8 cellular contexts compared by ENCODE assay signal in the genomic region with DNA sequence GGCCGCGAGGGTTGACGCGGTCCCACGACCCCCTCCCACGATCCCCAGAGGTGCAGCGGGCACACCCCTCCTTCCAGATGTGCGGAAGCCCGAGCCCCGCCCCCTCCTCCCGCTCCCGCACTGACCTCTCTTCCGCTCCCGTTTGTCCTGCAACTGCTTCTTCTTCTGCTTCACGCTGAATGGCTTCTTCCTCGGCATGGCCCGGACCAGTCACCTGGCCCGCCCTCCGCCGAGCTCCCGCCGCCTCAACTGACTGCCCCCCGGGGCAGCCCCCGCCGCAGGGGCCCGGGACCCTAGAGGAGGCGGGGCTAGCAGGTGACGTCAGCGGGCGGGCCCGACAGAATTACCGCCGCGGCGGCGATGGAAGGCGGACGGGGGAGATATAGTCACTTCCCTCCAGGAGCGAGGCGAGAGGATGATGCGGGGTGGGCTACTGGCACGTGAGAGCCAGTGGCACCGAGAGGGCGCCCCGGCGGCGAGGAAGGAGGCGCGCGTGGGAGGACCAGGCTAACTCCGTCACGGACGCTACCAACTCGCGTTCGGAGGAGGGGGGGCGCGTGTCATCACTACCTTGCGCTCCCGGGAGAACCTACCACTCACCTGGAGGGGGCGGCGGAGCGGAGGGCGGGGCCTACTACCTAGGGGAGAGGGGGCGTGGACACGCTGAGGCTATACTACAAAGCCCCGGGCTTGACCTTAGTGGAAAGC. TPM values are rescaled to one million over a fixed set of nuclear protein-coding genes. Genes with fewer than 3 reads are reported as not detected.
A peak's percentile ranks its signal among the peaks of the same experiment; 100 is the strongest.
DNase-seq lines count a peak whose midpoint lies in the region; ATAC-seq, FAIRE-seq and TF ChIP-seq lines count a peak whose summit lies in the region.

TSS of gene GNL1 (minus strand) at position 484 of the 708 bp plus-strand sequence. CDS start at position 198, 286 bp downstream.

- H3K4me3 Mint-ChIP-seq in Calu3 (ENCODE audit: low read depth, unreplicated experiment): peak within 1 kb of the TSS; percentile 91

- H3K27ac ChIP-seq in OCI-LY7 (ENCODE audit: low read depth, low read length, poor library complexity, severe bottlenecking) (peak within 1 kb of the TSS; percentile 89), endothelial cell of umbilical vein (ENCODE audit: insufficient read depth, low read depth, low read length) (peak within 1 kb of the TSS; percentile 84)

- TF ChIP-seq POLR2A in endothelial cell of umbilical vein (IDR thresholded peaks at IDR 0.05; ENCODE audit: low read depth, low read length): no peak

- H3K9me3 ChIP-seq in OCI-LY7 (ENCODE audit: low read length): no peaks in the 10 kb centered on the region
- no peaks in the 10 kb centered on the region for H3K9me3 ChIP-seq in endothelial cell of umbilical vein (replicated peaks; ENCODE audit: control insufficient read depth, insufficient read depth, low read length)
- no peaks in the 10 kb centered on the region for H3K9me3 ChIP-seq in mononuclear cell (ENCODE audit: low read depth, low read length)

- H3K79me2 ChIP-seq in OCI-LY7 (ENCODE audit: insufficient read depth, low read depth, low read length) (peaks cover 37% of the 10 kb centered on the region), endothelial cell of umbilical vein (ENCODE audit: control insufficient read depth, insufficient read depth, low read length) (peaks cover 16% of the 10 kb centered on the region)

- peaks cover 58% of the 10 kb centered on the region for H3K36me3 Mint-ChIP-seq in Calu3 (ENCODE audit: insufficient read depth, unreplicated experiment)

- no peaks in the 10 kb centered on the region for H3K27me3 Mint-ChIP-seq in Calu3 (ENCODE audit: unreplicated experiment)

- CTCF ChIA-PET in Calu3 (lab: Charles Lee): interaction anchor here (1.1 to 2.8 kb wide), 3 partner anchors 11 to 15 kb away, joined by 4 to 8 read pairs (median 5); partner anchors contain the start of gene ABCF1
- CTCF ChIA-PET in OCI-LY7 (lab: Charles Lee; ENCODE audit: unreplicated experiment): no interaction called here
- CTCF ChIA-PET in endothelial cell of umbilical vein (lab: Charles Lee): interaction anchor here (1.1 to 4.9 kb wide), 6 partner anchors 11 to 116 kb away, joined by 3 to 65 read pairs (median 10); partner anchors contain the start of genes ABCF1 and DHX16

- TF ChIP-seq CTCF in Calu3 (IDR thresholded peaks at IDR 0.05; ENCODE audit: unreplicated experiment) (no peak), OCI-LY7 (conservative IDR thresholded peaks at IDR 0.05; ENCODE audit: low read length) (no peak), endothelial cell of umbilical vein (IDR thresholded peaks at IDR 0.05; ENCODE audit: extremely low read depth in 1 of 2, insufficient read depth in 1 of 2, low read depth in 1 of 2, low read length in 2 of 2) (no peak)

- ATAC-seq in GM21447 (IDR thresholded peaks at IDR 0.05; ENCODE audit: unreplicated experiment): peak; percentile 78

- H3K4me3 ChIP-seq in OCI-LY7 (ENCODE audit: low read depth, low read length, poor library complexity, severe bottlenecking) (peak within 1 kb of the TSS; percentile 84), endothelial cell of umbilical vein (replicated peaks in 1 of 3; ENCODE audit: insufficient read depth in 1 of 3, low read depth in 1 of 3, low read length in 3 of 3) (peak within 1 kb of the TSS; percentile 39 to 93 (median 52)), mononuclear cell (ENCODE audit: low read length) (peak within 1 kb of the TSS; percentile 67)

- H3K9me2 ChIP-seq in OCI-LY7 (ENCODE audit: insufficient read depth, low read length): no peaks in the 10 kb centered on the region

- peaks cover 25% of the 10 kb centered on the region for H3K4me1 Mint-ChIP-seq in Calu3 (ENCODE audit: low read depth, unreplicated experiment)

- H3K4me1 ChIP-seq in OCI-LY7 (ENCODE audit: insufficient read depth, low read length, poor library complexity, severe bottlenecking) (peaks cover 18% of the 10 kb centered on the region), endothelial cell of umbilical vein (ENCODE audit: control insufficient read depth, extremely low read depth, insufficient read depth, low read length) (peaks cover 19% of the 10 kb centered on the region), mononuclear cell (ENCODE audit: insufficient read depth, low read length) (peaks cover 24% of the 10 kb centered on the region)

- H2AFZ ChIP-seq in OCI-LY7 (ENCODE audit: low read length) (peak within 1 kb of the TSS; percentile 70; the same call in 1 of the 2 replicates), endothelial cell of umbilical vein (ENCODE audit: low read depth, low read length) (peak within 1 kb of the TSS; percentile 94)

- peaks cover 12% of the 10 kb centered on the region for H4K20me1 ChIP-seq in OCI-LY7 (ENCODE audit: insufficient read depth, low read length)
- no peaks in the 10 kb centered on the region for H4K20me1 ChIP-seq in endothelial cell of umbilical vein (replicated peaks; ENCODE audit: control insufficient read depth, extremely low read depth, insufficient read depth, low read length)

- BruUV-seq in Calu3 (replicated peaks; lab: Mats Ljungman, UMichigan) (no TSS peak), OCI-LY7 (replicated peaks; lab: Mats Ljungman, UMichigan) (no TSS peak), endothelial cell of umbilical vein (replicated peaks; lab: Mats Ljungman, UMichigan) (no TSS peak)

- POLR2A ChIA-PET in OCI-LY7 (lab: Charles Lee) (interaction anchor here (1.2 to 1.9 kb wide), 2 partner anchors 11 to 41 kb away, joined by 3 to 6 read pairs; no protein-coding TSS in a partner anchor), endothelial cell of umbilical vein (lab: Charles Lee) (interaction anchor here (2.1 kb wide), 1 partner anchor 15 kb away, joined by 9 read pairs; the partner anchor contains the start of gene ABCF1)

- H3K9ac ChIP-seq in endothelial cell of umbilical vein (replicated peaks; ENCODE audit: extremely low read depth, insufficient read depth, low read length): peak within 1 kb of the TSS; percentile 86

- intact Hi-C loops in Calu3 (cut with micrococcal nuclease; ENCODE audit: unreplicated experiment) (no loop called here), OCI-LY7 (cut with micrococcal nuclease; ENCODE audit: unreplicated experiment) (loop anchor here (2.0 to 5.0 kb wide), 5 partner anchors 15 to 351 kb away; partner anchors contain the start of genes ABCF1, FLOT1, GTF2H4 and IER3), endothelial cell of umbilical vein (cut with micrococcal nuclease) (loop anchor here (1.0 kb wide), 3 partner anchors 15 to 61 kb away; partner anchors contain the start of genes ABCF1, MRPS18B and PPP1R10)

- peak; percentile 38 for FAIRE-seq in endothelial cell of umbilical vein (lab: Jason Lieb, UNC)

- dilution Hi-C loops in endothelial cell of umbilical vein (cut with MboI; ENCODE audit: extremely low pct_ligation_motif_present, low sequenced_read_pairs): no loop called here

- H3K4me2 ChIP-seq in OCI-LY7 (ENCODE audit: low read length): peak within 1 kb of the TSS; percentile 81
- peak within 1 kb of the TSS; percentile 83 for H3K4me2 ChIP-seq in endothelial cell of umbilical vein (ENCODE audit: insufficient read depth, low read length)

- DNase-seq in Calu3: peak; percentile 99
- DNase-seq in HuH-7 (ENCODE audit: low spot score): peak; percentile 78
- peak; percentile 97 for DNase-seq in OCI-LY7 (ENCODE audit: low spot score)
- peak; percentile 99 for DNase-seq in activated T-cell treated with anti-CD3 and anti-CD28 coated beads for 1 hour (ENCODE audit: low read depth)
- peak; percentile 88 for DNase-seq in endothelial cell of umbilical vein (ENCODE audit: low read depth, low spot score)
- peak; percentile 98 for DNase-seq in stimulated activated CD8-positive, alpha-beta memory T cell treated with anti-CD3 and anti-CD28 coated beads, Interleukin-4, amount 100 ng/mL, for 24 hours (ENCODE audit: low read depth)

- peak within 1 kb of the TSS; percentile 97 for H3K27ac Mint-ChIP-seq in Calu3 (ENCODE audit: unreplicated experiment)

- H3K9me3 Mint-ChIP-seq in Calu3 (ENCODE audit: low read depth, unreplicated experiment): no peaks in the 10 kb centered on the region

- no peaks in the 10 kb centered on the region for H3K9me1 ChIP-seq in endothelial cell of umbilical vein (replicated peaks; ENCODE audit: control insufficient read depth, extremely low read depth, insufficient read depth, low read length)

- H3K36me3 ChIP-seq in OCI-LY7 (ENCODE audit: insufficient read depth, low read length): peaks cover 61% of the 10 kb centered on the region
- peaks cover 0 to 15% of the 10 kb centered on the region in 2 experiments for H3K36me3 ChIP-seq in endothelial cell of umbilical vein (ENCODE audit: control insufficient read depth in 2 of 2, extremely low read depth in 1 of 2, insufficient read depth in 2 of 2, low read length in 2 of 2)

- H3K27me3 ChIP-seq in endothelial cell of umbilical vein (ENCODE audit: control insufficient read depth in 2 of 2, insufficient read depth in 2 of 2, low read length in 2 of 2) (no peaks in the 10 kb centered on the region), mononuclear cell (ENCODE audit: insufficient read depth, low read length) (no peaks in the 10 kb centered on the region)

TF ChIP-seq in endothelial cell of umbilical vein, 7 proteins besides CTCF, POLR2A, EP300 and RAD21:
- TF ChIP-seq MYC (IDR thresholded peaks at IDR 0.05; ENCODE audit: low read depth, low read length): no peak
- no peak for TF ChIP-seq POLR2AphosphoS5 (IDR thresholded peaks at IDR 0.05; ENCODE audit: insufficient read depth, low read depth, low read length)
- no peak for TF ChIP-seq EZH2 (IDR thresholded peaks at IDR 0.05; ENCODE audit: borderline replicate concordance, low read depth, low read length, severe bottlenecking)
- TF ChIP-seq FOS (IDR thresholded peaks at IDR 0.05; ENCODE audit: borderline replicate concordance, insufficient read depth, low read length): no peak
- no peak for TF ChIP-seq GATA2 (IDR thresholded peaks at IDR 0.05; ENCODE audit: insufficient read depth, insufficient read length, low read depth, low read length)
- TF ChIP-seq, protein P1, sequence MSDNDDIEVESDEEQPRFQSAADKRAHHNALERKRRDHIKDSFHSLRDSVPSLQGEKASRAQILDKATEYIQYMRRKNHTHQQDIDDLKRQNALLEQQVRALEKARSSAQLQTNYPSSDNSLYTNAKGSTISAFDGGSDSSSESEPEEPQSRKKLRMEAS (IDR thresholded peaks at IDR 0.05; ENCODE audit: insufficient read depth, insufficient read length): no peak

RNA-seq across cellular contexts. Expression of gene GNL1, which starts in this region (rescaled TPM):
- 68.4 and 81.3 TPM in 2 replicates for total RNA-seq in Calu3 (2022)
- 51.2 and 66.4 TPM in 2 replicates for total RNA-seq in OCI-LY7 (2014; rRNA removed; shearing (Covaris generic))
- total RNA-seq in OCI-LY7 (2022): 114 and 116 TPM in 2 replicates
- 87.3 and 103 TPM in 2 replicates for total RNA-seq in endothelial cell of umbilical vein
- polyA plus RNA-seq in endothelial cell of umbilical vein: 58.4 and 63.1 TPM in 2 replicates
- 48.2 and 59.3 TPM in 2 replicates for polyA plus RNA-seq in endothelial cell of umbilical vein (2011; cell fraction: cytosol; rRNA removed)
- 60.5 and 77.4 TPM in 2 replicates for polyA plus RNA-seq in endothelial cell of umbilical vein (2011; cell fraction: nucleus; rRNA removed)
- polyA plus RNA-seq in endothelial cell of umbilical vein (2012): 60.2 and 63.8 TPM in 2 replicates
- 53.5 and 54.4 TPM in 2 replicates for polyA minus RNA-seq in endothelial cell of umbilical vein
- 19.0 TPM for polyA minus RNA-seq in endothelial cell of umbilical vein (2011; cell fraction: cytosol; rRNA and poly(A)+ RNA removed)
- polyA minus RNA-seq in endothelial cell of umbilical vein (2011; cell fraction: nucleus; rRNA and poly(A)+ RNA removed): 22.0 and 23.6 TPM in 2 replicates
- 40.8 TPM for total RNA-seq in mononuclear cell

Comparison
In these comparisons a context has a peak if more than half of its experiments do, and no peak if none do; other contexts are left out.
1. Peak in every context shown above with its lines: DNase-seq, ATAC-seq, H3K4me3 ChIP-seq and H3K27ac ChIP-seq.